ENCODE assay signal across 15 cellular contexts in genomic region chr12:76890407-76891143, GRCh38. TPM values are rescaled to one million over a fixed set of nuclear protein-coding genes. Genes with fewer than 3 reads are reported as not detected.
A peak's percentile ranks its signal among the peaks of the same experiment; 100 is the strongest.
DNase-seq lines count a peak whose midpoint lies in the region; ATAC-seq and TF ChIP-seq lines count a peak whose summit lies in the region.
"Had no signal": no experiment of that assay in that cellular context is flagged by ENCODE, and none has a peak within 500 bp of the region (broad histone marks: within the 10 kb centered on the region; RNA-seq: fewer than 3 reads in every experiment).

No MANE protein-coding gene starts in this region.

- no peaks in the 10 kb centered on the region for H3K36me3 Mint-ChIP-seq in activated T-helper 17 cell treated with anti-CD3 and anti-CD28 coated beads, Interleukin-2, amount 50 U/mL, for 72 hours (ENCODE audit: low read depth)
- H3K36me3 Mint-ChIP-seq: CD4-positive, CD25-positive, alpha-beta regulatory T cell had no signal

- peaks cover 22% of the 10 kb centered on the region for H3K27me3 Mint-ChIP-seq in activated T-helper 17 cell treated with anti-CD3 and anti-CD28 coated beads, Interleukin-2, amount 50 U/mL, for 72 hours

- TF ChIP-seq CTCF in GM10266 (IDR thresholded peaks at IDR 0.05; ENCODE audit: control insufficient read depth, insufficient read depth, low read depth, missing control alignments), result no peak

- no peak overlapping the region for H3K27ac Mint-ChIP-seq in activated T-helper 17 cell treated with anti-CD3 and anti-CD28 coated beads, Interleukin-2, amount 50 U/mL, for 72 hours
- H3K27ac Mint-ChIP-seq: CD4-positive, CD25-positive, alpha-beta regulatory T cell; effector memory CD8-positive, alpha-beta T cell had no signal

- H3K9me3 Mint-ChIP-seq in activated T-helper 17 cell treated with anti-CD3 and anti-CD28 coated beads, Interleukin-2, amount 50 U/mL, for 72 hours, result no peaks in the 10 kb centered on the region
- H3K9me3 Mint-ChIP-seq: effector memory CD8-positive, alpha-beta T cell had no signal

- H3K4me3 Mint-ChIP-seq in activated T-helper 17 cell treated with anti-CD3 and anti-CD28 coated beads, Interleukin-2, amount 50 U/mL, for 72 hours, result no peak overlapping the region
- H3K4me3 Mint-ChIP-seq: CD4-positive, CD25-positive, alpha-beta regulatory T cell; effector memory CD8-positive, alpha-beta T cell had no signal

- H3K4me1 Mint-ChIP-seq in activated T-helper 17 cell treated with anti-CD3 and anti-CD28 coated beads, Interleukin-2, amount 50 U/mL, for 72 hours, result no peaks in the 10 kb centered on the region
- H3K4me1 Mint-ChIP-seq: CD4-positive, CD25-positive, alpha-beta regulatory T cell had no signal

- H3K27ac ChIP-seq in substantia nigra (ENCODE audit: low read depth, low read length, poor library complexity, severe bottlenecking), result no peak overlapping the region
- H3K27ac ChIP-seq: HL-60, thoracic aorta had no signal

- peak; percentile 44 for ATAC-seq in esophagus mucosa
- ATAC-seq in activated T-helper 17 cell treated with anti-CD3 and anti-CD28 coated beads, Interleukin-2, amount 50 U/mL, for 72 hours (replicated peaks), result no peak
- ATAC-seq: effector memory CD8-positive, alpha-beta T cell had no signal

- DNase-seq in HPDE6-E6E7 (ENCODE audit: extremely low spot score) (peak; percentile 51), GM10266 (ENCODE audit: extremely low spot score) (no peak), medulla oblongata (ENCODE audit: extremely low spot score) (no peak), substantia nigra (lab: John Stamatoyannopoulos, UW) (no peak)
- peak; percentile 53 to 59 for DNase-seq in activated CD4-positive, alpha-beta T cell treated with anti-CD3 and anti-CD28 coated beads for 4 hours
- DNase-seq in stimulated activated CD4-positive, alpha-beta T cell treated with anti-CD3 and anti-CD28 coated beads, Interleukin-4, amount 100 ng/mL, for 48 hours (ENCODE audit: low read depth in 2 of 2), result peak; percentile 37 to 51
- DNase-seq: effector memory CD8-positive, alpha-beta T cell; NCI-H1048; NCI-H524; SIG-M5 had no signal

RNA-seq across cellular contexts. Expression of gene CSRP2, which starts 11.8 kb away (rescaled TPM):
- total RNA-seq in esophagus mucosa, result 66.6 TPM
- 1 to 10 TPM; 1.2 to 3.1 TPM for total RNA-seq in activated T-helper 17 cell treated with anti-CD3 and anti-CD28 coated beads, Interleukin-2, amount 50 U/mL, for 72 hours
- total RNA-seq: CD4-positive, CD25-positive, alpha-beta regulatory T cell had no signal

Comparison
In these comparisons a context has a peak if more than half of its experiments do, and no peak if none do; other contexts are left out.
1. DNase-seq: peak in HPDE6-E6E7 (single experiment), activated CD4-positive, alpha-beta T cell treated with anti-CD3 and anti-CD28 coated beads for 4 hours (2 of 2) and stimulated activated CD4-positive, alpha-beta T cell treated with anti-CD3 and anti-CD28 coated beads, Interleukin-4, amount 100 ng/mL, for 48 hours (2 of 2); none in GM10266 (single experiment), medulla oblongata (single experiment) and substantia nigra (0 of 49).
2. RNA of gene CSRP2, which starts 11.8 kb away (total RNA-seq): 66.6 TPM in esophagus mucosa (single experiment); 1.2 to 3.1 TPM in activated T-helper 17 cell treated with anti-CD3 and anti-CD28 coated beads, Interleukin-2, amount 50 U/mL, for 72 hours; every median in the first group is over 10 times any median in the second.